1 cellular context compared by ENCODE assay signal in the genomic region with DNA sequence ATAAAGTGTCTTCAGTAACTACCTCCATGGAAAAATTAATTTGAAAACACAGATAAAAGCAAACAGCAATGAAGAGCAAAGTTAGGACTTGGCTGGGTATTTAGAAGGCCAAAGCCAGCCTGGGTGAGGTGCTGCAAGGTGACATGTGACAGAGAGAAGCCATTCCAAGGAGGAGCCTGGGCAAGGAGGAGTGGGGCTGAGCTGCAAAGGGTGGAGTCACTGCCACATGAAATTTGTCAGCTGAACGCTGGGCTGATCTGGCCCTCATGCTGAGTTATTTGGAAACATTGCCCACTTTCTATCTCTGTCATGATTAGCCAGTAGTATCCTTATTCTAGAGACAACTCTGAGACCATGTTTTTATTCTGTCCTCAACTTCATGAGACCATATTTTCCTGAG.
TF ChIP-seq lines count a peak whose summit lies in the region.

No MANE protein-coding gene starts in this region.

TF ChIP-seq in GM23338, 12 proteins besides CTCF, POLR2A, EP300 and RAD21 (continued from another document):
- TF ChIP-seq, protein P1, sequence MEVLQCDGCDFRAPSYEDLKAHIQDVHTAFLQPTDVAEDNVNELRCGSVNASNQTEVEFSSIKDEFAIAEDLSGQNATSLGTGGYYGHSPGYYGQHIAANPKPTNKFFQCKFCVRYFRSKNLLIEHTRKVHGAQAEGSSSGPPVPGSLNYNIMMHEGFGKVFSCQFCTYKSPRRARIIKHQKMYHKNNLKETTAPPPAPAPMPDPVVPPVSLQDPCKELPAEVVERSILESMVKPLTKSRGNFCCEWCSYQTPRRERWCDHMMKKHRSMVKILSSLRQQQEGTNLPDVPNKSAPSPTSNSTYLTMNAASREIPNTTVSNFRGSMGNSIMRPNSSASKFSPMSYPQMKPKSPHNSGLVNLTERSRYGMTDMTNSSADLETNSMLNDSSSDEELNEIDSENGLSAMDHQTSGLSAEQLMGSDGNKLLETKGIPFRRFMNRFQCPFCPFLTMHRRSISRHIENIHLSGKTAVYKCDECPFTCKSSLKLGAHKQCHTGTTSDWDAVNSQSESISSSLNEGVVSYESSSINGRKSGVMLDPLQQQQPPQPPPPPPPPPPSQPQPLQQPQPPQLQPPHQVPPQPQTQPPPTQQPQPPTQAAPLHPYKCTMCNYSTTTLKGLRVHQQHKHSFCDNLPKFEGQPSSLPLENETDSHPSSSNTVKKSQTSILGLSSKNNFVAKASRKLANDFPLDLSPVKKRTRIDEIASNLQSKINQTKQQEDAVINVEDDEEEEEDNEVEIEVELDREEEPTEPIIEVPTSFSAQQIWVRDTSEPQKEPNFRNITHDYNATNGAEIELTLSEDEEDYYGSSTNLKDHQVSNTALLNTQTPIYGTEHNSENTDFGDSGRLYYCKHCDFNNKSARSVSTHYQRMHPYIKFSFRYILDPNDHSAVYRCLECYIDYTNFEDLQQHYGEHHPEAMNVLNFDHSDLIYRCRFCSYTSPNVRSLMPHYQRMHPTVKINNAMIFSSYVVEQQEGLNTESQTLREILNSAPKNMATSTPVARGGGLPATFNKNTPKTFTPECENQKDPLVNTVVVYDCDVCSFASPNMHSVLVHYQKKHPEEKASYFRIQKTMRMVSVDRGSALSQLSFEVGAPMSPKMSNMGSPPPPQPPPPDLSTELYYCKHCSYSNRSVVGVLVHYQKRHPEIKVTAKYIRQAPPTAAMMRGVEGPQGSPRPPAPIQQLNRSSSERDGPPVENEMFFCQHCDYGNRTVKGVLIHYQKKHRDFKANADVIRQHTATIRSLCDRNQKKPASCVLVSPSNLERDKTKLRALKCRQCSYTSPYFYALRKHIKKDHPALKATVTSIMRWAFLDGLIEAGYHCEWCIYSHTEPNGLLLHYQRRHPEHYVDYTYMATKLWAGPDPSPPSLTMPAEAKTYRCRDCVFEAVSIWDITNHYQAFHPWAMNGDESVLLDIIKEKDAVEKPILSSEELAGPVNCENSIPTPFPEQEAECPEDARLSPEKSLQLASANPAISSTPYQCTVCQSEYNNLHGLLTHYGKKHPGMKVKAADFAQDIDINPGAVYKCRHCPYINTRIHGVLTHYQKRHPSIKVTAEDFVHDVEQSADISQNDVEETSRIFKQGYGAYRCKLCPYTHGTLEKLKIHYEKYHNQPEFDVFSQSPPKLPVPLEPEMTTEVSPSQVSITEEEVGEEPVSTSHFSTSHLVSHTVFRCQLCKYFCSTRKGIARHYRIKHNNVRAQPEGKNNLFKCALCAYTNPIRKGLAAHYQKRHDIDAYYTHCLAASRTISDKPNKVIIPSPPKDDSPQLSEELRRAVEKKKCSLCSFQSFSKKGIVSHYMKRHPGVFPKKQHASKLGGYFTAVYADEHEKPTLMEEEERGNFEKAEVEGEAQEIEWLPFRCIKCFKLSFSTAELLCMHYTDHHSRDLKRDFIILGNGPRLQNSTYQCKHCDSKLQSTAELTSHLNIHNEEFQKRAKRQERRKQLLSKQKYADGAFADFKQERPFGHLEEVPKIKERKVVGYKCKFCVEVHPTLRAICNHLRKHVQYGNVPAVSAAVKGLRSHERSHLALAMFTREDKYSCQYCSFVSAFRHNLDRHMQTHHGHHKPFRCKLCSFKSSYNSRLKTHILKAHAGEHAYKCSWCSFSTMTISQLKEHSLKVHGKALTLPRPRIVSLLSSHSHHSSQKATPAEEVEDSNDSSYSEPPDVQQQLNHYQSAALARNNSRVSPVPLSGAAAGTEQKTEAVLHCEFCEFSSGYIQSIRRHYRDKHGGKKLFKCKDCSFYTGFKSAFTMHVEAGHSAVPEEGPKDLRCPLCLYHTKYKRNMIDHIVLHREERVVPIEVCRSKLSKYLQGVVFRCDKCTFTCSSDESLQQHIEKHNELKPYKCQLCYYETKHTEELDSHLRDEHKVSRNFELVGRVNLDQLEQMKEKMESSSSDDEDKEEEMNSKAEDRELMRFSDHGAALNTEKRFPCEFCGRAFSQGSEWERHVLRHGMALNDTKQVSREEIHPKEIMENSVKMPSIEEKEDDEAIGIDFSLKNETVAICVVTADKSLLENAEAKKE (CRISPR knock-in tag; IDR thresholded peaks at IDR 0.05) = no peak
- TF ChIP-seq EZH2 (IDR thresholded peaks at IDR 0.05; ENCODE audit: low read depth, unreplicated experiment) (no peak), STAT1 (IDR thresholded peaks at IDR 0.05; ENCODE audit: unreplicated experiment) (no peak), ZNF114 (CRISPR knock-in tag; IDR thresholded peaks at IDR 0.05) (no peak), NANOG (IDR thresholded peaks at IDR 0.05; ENCODE audit: borderline replicate concordance) (no peak), ZNF331 (CRISPR knock-in tag; IDR thresholded peaks at IDR 0.05; ENCODE audit: low read depth) (no peak)
